In genomic region chr2:121886059-121886458, GRCh38 we compare ENCODE assay signal across 23 cellular contexts.
DNase-seq lines count a peak whose midpoint lies in the region; ATAC-seq, FAIRE-seq and TF ChIP-seq lines count a peak whose summit lies in the region.
"Had no signal": no experiment of that assay in that cellular context is flagged by ENCODE, and none has a peak within 500 bp of the region (broad histone marks: within the 10 kb centered on the region; RNA-seq: fewer than 3 reads in every experiment).

No MANE protein-coding gene starts in this region.

- no peak overlapping the region for H3K9ac ChIP-seq in K562 (ENCODE audit: insufficient read depth in 1 of 2, low read depth in 2 of 2, low read length in 2 of 2)
- H3K9ac ChIP-seq: BLaER1 had no signal

- H3K4me1 ChIP-seq in K562 (replicated peaks in 1 of 2; ENCODE audit: control insufficient read depth in 2 of 2, insufficient read depth in 2 of 2, low read length in 2 of 2): peaks cover 6 to 9% of the 10 kb centered on the region in 2 experiments; a peak in 4 of 5 replicates
- H3K4me1 ChIP-seq: BLaER1, Caco-2, HAP-1 had no signal

- H3K27me3 ChIP-seq in K562 (ENCODE audit: control insufficient read depth in 2 of 2, insufficient read depth in 2 of 2, low read length in 2 of 2): peaks cover 3 to 30% of the 10 kb centered on the region in 2 experiments; a peak in 4 of 5 replicates
- H3K27me3 ChIP-seq: BLaER1 had no signal

- H3K4me2 ChIP-seq in K562 (ENCODE audit: insufficient read depth, low read length): peak overlapping the region; percentile 8; the same call in 1 of the 2 replicates
- H3K4me2 ChIP-seq: BLaER1 had no signal

- no peak overlapping the region for H3K27ac ChIP-seq in K562 (ENCODE audit: extremely low read depth, low read depth, low read length)
- H3K27ac ChIP-seq: 22Rv1, BLaER1, C4-2B had no signal

- no peak for TF ChIP-seq POLR2A in K562 (conservative IDR thresholded peaks at IDR 0.05)

- no peaks in the 10 kb centered on the region for H4K20me1 ChIP-seq in K562 (replicated peaks; ENCODE audit: control insufficient read depth, insufficient read depth, low read length)
- H4K20me1 ChIP-seq: BLaER1 had no signal

- no peak overlapping the region for H3K4me3 Mint-ChIP-seq in stimulated activated naive CD8-positive, alpha-beta T cell treated with anti-CD3 and anti-CD28 coated beads, Interleukin-15, amount 100 ng/mL, for 72 hours
- H3K4me3 Mint-ChIP-seq in nephron progenitor cell: no peak overlapping the region
- H3K4me3 Mint-ChIP-seq in stimulated activated memory B cell treated with anti-CD40 and anti-IgM and Interleukin-4, amounts not matched to agents 10 μg/mL and 1 μg/mL and 100 μg/mL, for 72 hours: no peak overlapping the region
- H3K4me3 Mint-ChIP-seq: B cell; CD4-positive, CD25-positive, alpha-beta regulatory T cell; CD8-positive, alpha-beta T cell had no signal

- intact Hi-C loops in K562 (cut with micrococcal nuclease): no loop called here

- peaks cover 40% of the 10 kb centered on the region for H3K27me3 Mint-ChIP-seq in stimulated activated naive CD8-positive, alpha-beta T cell treated with anti-CD3 and anti-CD28 coated beads, Interleukin-15, amount 100 ng/mL, for 72 hours
- H3K27me3 Mint-ChIP-seq in nephron progenitor cell (ENCODE audit: low read depth, poor library complexity): peaks cover 12% of the 10 kb centered on the region
- peaks cover 51% of the 10 kb centered on the region for H3K27me3 Mint-ChIP-seq in stimulated activated memory B cell treated with anti-CD40 and anti-IgM and Interleukin-4, amounts not matched to agents 10 μg/mL and 1 μg/mL and 100 μg/mL, for 72 hours

- no peak overlapping the region for H3K4me3 ChIP-seq in K562
- H3K4me3 ChIP-seq: BLaER1, GM12878, HAP-1 had no signal

- H3K79me2 ChIP-seq in K562 (ENCODE audit: control insufficient read depth, insufficient read depth, low read length): no peaks in the 10 kb centered on the region

- no peaks in the 10 kb centered on the region for H3K9me1 ChIP-seq in K562 (ENCODE audit: control insufficient read depth, insufficient read depth, low read length)

- no peak overlapping the region for H3K27ac Mint-ChIP-seq in stimulated activated naive CD8-positive, alpha-beta T cell treated with anti-CD3 and anti-CD28 coated beads, Interleukin-15, amount 100 ng/mL, for 72 hours
- peak overlapping the region; percentile 15 for H3K27ac Mint-ChIP-seq in nephron progenitor cell
- no peak overlapping the region for H3K27ac Mint-ChIP-seq in stimulated activated memory B cell treated with anti-CD40 and anti-IgM and Interleukin-4, amounts not matched to agents 10 μg/mL and 1 μg/mL and 100 μg/mL, for 72 hours
- H3K27ac Mint-ChIP-seq: B cell; CD4-positive, CD25-positive, alpha-beta regulatory T cell; CD8-positive, alpha-beta T cell had no signal

- no peak for DNase-seq in stimulated activated naive CD8-positive, alpha-beta T cell treated with anti-CD3 and anti-CD28 coated beads, Interleukin-15, amount 100 ng/mL, for 72 hours
- no peak for DNase-seq in stimulated activated naive CD8-positive, alpha-beta T cell treated with anti-CD3 and anti-CD28 coated beads, Interleukin-15, Interleukin-2, amounts not matched to agents 100 U/mL and 50 U/mL, for 24 hours
- DNase-seq in K562 (ENCODE audit: extremely low read depth in 1 of 4, low spot score in 3 of 4) (peak in 1 of 4 experiments; percentile 28), nephron progenitor cell (no peak), SKM-1 (lab: John Stamatoyannopoulos, UW; ENCODE audit: unreplicated experiment) (no peak), NCI-H82 (lab: John Stamatoyannopoulos, UW) (no peak)
- DNase-seq: CD4-positive, CD25-positive, alpha-beta regulatory T cell; CD8-positive, alpha-beta T cell; DMS153; EL; GDM1; GOT3 had no signal

- H3K36me3 Mint-ChIP-seq in nephron progenitor cell (ENCODE audit: low read depth): no peaks in the 10 kb centered on the region
- H3K36me3 Mint-ChIP-seq in stimulated activated memory B cell treated with anti-CD40 and anti-IgM and Interleukin-4, amounts not matched to agents 10 μg/mL and 1 μg/mL and 100 μg/mL, for 72 hours: no peaks in the 10 kb centered on the region
- H3K36me3 Mint-ChIP-seq: CD4-positive, CD25-positive, alpha-beta regulatory T cell; CD8-positive, alpha-beta T cell had no signal

- no TSS peak for BruUV-seq in K562 (replicated peaks; lab: Mats Ljungman, UMichigan)

- peak; percentile 44 for TF ChIP-seq EP300 in K562 (IDR thresholded peaks at IDR 0.05; ENCODE audit: low read length)

- POLR2A ChIA-PET in K562 (lab: Yijun Ruan, JAX): interaction anchor here (0.6 kb wide), 1 partner anchor 137 kb away, joined by 4 read pairs; no protein-coding TSS in a partner anchor

- CTCF ChIA-PET in K562 (lab: Yijun Ruan, JAX; ENCODE audit: low intra/inter-chr PET ratio): no interaction called here

- TF ChIP-seq CTCF in K562 (IDR thresholded peaks at IDR 0.05 in 2 of 3, conservative IDR thresholded peaks at IDR 0.05 in 1 of 3; ENCODE audit: insufficient read depth in 2 of 3, low read depth in 1 of 3, low read length in 3 of 3) (no peak), nephron progenitor cell (IDR thresholded peaks at IDR 0.05) (no peak)

- in situ Hi-C loops in K562 (cut with MboI): no loop called here

- TF ChIP-seq RAD21 in K562 (CRISPR knock-in tag; conservative IDR thresholded peaks at IDR 0.05 in 1 of 2, IDR thresholded peaks at IDR 0.05 in 1 of 2): no peak

- 2% methylated on average over 4 of the region's 4 CpGs for WGBS in K562 (ENCODE audit: insufficient coverage, low coverage, missing lambda C conversion rate)

- no peaks in the 10 kb centered on the region for H3K9me3 ChIP-seq in K562 (replicated peaks; ENCODE audit: control insufficient read depth, insufficient read depth, low read depth, low read length)
- H3K9me3 ChIP-seq: BLaER1, Caco-2, HAP-1 had no signal

- peak; percentile 11 for FAIRE-seq in K562 (lab: Jason Lieb, UNC)
- FAIRE-seq: A204.1, GM12878, H54 had no signal

- H3K36me3 ChIP-seq in K562 (ENCODE audit: control insufficient read depth, insufficient read depth, low read length): no peaks in the 10 kb centered on the region
- H3K36me3 ChIP-seq: BLaER1, HAP-1 had no signal

- H3K9me3 Mint-ChIP-seq in stimulated activated naive CD8-positive, alpha-beta T cell treated with anti-CD3 and anti-CD28 coated beads, Interleukin-15, amount 100 ng/mL, for 72 hours: no peaks in the 10 kb centered on the region
- peaks cover 4% of the 10 kb centered on the region for H3K9me3 Mint-ChIP-seq in nephron progenitor cell
- H3K9me3 Mint-ChIP-seq in stimulated activated memory B cell treated with anti-CD40 and anti-IgM and Interleukin-4, amounts not matched to agents 10 μg/mL and 1 μg/mL and 100 μg/mL, for 72 hours: peaks cover 3% of the 10 kb centered on the region
- H3K9me3 Mint-ChIP-seq: CD8-positive, alpha-beta T cell had no signal

- no peaks in the 10 kb centered on the region for H3K4me1 Mint-ChIP-seq in stimulated activated naive CD8-positive, alpha-beta T cell treated with anti-CD3 and anti-CD28 coated beads, Interleukin-15, amount 100 ng/mL, for 72 hours
- peaks cover 21% of the 10 kb centered on the region for H3K4me1 Mint-ChIP-seq in nephron progenitor cell
- H3K4me1 Mint-ChIP-seq in stimulated activated memory B cell treated with anti-CD40 and anti-IgM and Interleukin-4, amounts not matched to agents 10 μg/mL and 1 μg/mL and 100 μg/mL, for 72 hours: no peaks in the 10 kb centered on the region
- H3K4me1 Mint-ChIP-seq: B cell had no signal

- H2AFZ ChIP-seq in K562 (ENCODE audit: low read depth, low read length): no peak overlapping the region

- ATAC-seq in stimulated activated naive CD8-positive, alpha-beta T cell treated with anti-CD3 and anti-CD28 coated beads, Interleukin-15, amount 100 ng/mL, for 72 hours: peak; percentile 22
- ATAC-seq in stimulated activated naive CD8-positive, alpha-beta T cell treated with anti-CD3 and anti-CD28 coated beads, Interleukin-15, Interleukin-2, amounts not matched to agents 100 U/mL and 50 U/mL, for 24 hours: no peak
- ATAC-seq in K562 (peak; percentile 80), HG03460 (IDR thresholded peaks at IDR 0.05; ENCODE audit: unreplicated experiment) (no peak)
- peak; percentile 14 for ATAC-seq in stimulated activated memory B cell treated with anti-CD40 and anti-IgM and Interleukin-4, amounts not matched to agents 10 μg/mL and 1 μg/mL and 100 μg/mL, for 72 hours
- ATAC-seq: CD8-positive, alpha-beta T cell; GM12878 had no signal

TF ChIP-seq in K562, 482 proteins besides CTCF, POLR2A, EP300 and RAD21 (continues in another document):
- TF ChIP-seq, protein P1, sequence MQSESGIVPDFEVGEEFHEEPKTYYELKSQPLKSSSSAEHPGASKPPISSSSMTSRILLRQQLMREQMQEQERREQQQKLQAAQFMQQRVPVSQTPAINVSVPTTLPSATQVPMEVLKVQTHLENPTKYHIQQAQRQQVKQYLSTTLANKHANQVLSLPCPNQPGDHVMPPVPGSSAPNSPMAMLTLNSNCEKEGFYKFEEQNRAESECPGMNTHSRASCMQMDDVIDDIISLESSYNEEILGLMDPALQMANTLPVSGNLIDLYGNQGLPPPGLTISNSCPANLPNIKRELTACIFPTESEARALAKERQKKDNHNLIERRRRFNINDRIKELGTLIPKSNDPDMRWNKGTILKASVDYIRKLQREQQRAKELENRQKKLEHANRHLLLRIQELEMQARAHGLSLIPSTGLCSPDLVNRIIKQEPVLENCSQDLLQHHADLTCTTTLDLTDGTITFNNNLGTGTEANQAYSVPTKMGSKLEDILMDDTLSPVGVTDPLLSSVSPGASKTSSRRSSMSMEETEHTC (IDR thresholded peaks at IDR 0.05): no peak

Comparison
In these comparisons a context has a peak if more than half of its experiments do, and no peak if none do; other contexts are left out.
1. ATAC-seq: peak in stimulated activated naive CD8-positive, alpha-beta T cell treated with anti-CD3 and anti-CD28 coated beads, Interleukin-15, amount 100 ng/mL, for 72 hours (single experiment), K562 (single experiment) and stimulated activated memory B cell treated with anti-CD40 and anti-IgM and Interleukin-4, amounts not matched to agents 10 μg/mL and 1 μg/mL and 100 μg/mL, for 72 hours (single experiment); none in stimulated activated naive CD8-positive, alpha-beta T cell treated with anti-CD3 and anti-CD28 coated beads, Interleukin-15, Interleukin-2, amounts not matched to agents 100 U/mL and 50 U/mL, for 24 hours (single experiment) and HG03460 (single experiment).